Comparison of ENCODE assay signal across 9 cellular contexts in genomic region chr1:158830904-158831507, GRCh38. TPM values are rescaled to one million over a fixed set of nuclear protein-coding genes. Genes with fewer than 3 reads are reported as not detected.
DNase-seq lines count a peak whose midpoint lies in the region; ATAC-seq and TF ChIP-seq lines count a peak whose summit lies in the region.
"Had no signal": no experiment of that assay in that cellular context is flagged by ENCODE, and none has a peak within 500 bp of the region (broad histone marks: within the 10 kb centered on the region; RNA-seq: fewer than 3 reads in every experiment).

Gene MNDA (plus strand): TSS chr1:158831351. CDS start chr1:158842154, 10,803 bp downstream.

- 80 to 82% methylated on average over 5 of the region's 5 CpGs for WGBS in testis, 2 donors

- H3K4me3 ChIP-seq in testis, result peak within 1 kb of the TSS in 1 of 2 donors; percentile 22

- ATAC-seq in HG03064 (IDR thresholded peaks at IDR 0.05; ENCODE audit: low read depth, unreplicated experiment), result peak; percentile 82
- ATAC-seq in activated T-helper 17 cell treated with anti-CD3 and anti-CD28 coated beads, Interleukin-2, amount 50 U/mL, for 72 hours (replicated peaks), result no peak

- peak within 1 kb of the TSS; percentile 48 to 62 for H3K27ac ChIP-seq in testis

- no peaks in the 10 kb centered on the region for H3K4me1 ChIP-seq in testis

- CTCF ChIA-PET in activated naive CD4-positive, alpha-beta T cell treated with anti-CD3 and anti-CD28 coated beads, Interleukin-2, amount 10 ng/mL, durations not matched to agents 7 days and 5 days (lab: Charles Lee), result interaction anchor here (0.6 to 0.7 kb wide), 2 partner anchors 7 to 145 kb away, joined by 3 read pairs; no protein-coding TSS in a partner anchor

- H3K9me3 Mint-ChIP-seq in activated naive CD4-positive, alpha-beta T cell treated with anti-CD3 and anti-CD28 coated beads, Interleukin-2, amount 10 ng/mL, durations not matched to agents 7 days and 5 days, result peaks cover 15% of the 10 kb centered on the region
- H3K9me3 Mint-ChIP-seq in activated T-helper 17 cell treated with anti-CD3 and anti-CD28 coated beads, Interleukin-2, amount 50 U/mL, for 72 hours, result peaks cover 9% of the 10 kb centered on the region

- no peak for DNase-seq in activated naive CD4-positive, alpha-beta T cell treated with anti-CD3 and anti-CD28 coated beads, Interleukin-2, amount 10 ng/mL, durations not matched to agents 7 days and 5 days
- no peak for DNase-seq in activated naive CD4-positive, alpha-beta T cell treated with Interleukin-2 at 50 U/mL for 16 hours
- DNase-seq in testis (no peak), GOT3 (lab: John Stamatoyannopoulos, UW) (no peak)
- no peak for DNase-seq in activated CD4-positive, alpha-beta T cell treated with anti-CD3 and anti-CD28 coated beads, Interleukin-2, amount 50 U/mL, for 4 hours
- no peak for DNase-seq in central memory CD4-positive, alpha-beta T cell
- DNase-seq: NCI-H774 had no signal

- peak within 1 kb of the TSS; percentile 2 for H3K27ac Mint-ChIP-seq in activated naive CD4-positive, alpha-beta T cell treated with anti-CD3 and anti-CD28 coated beads, Interleukin-2, amount 10 ng/mL, durations not matched to agents 7 days and 5 days
- peak within 1 kb of the TSS; percentile 53 for H3K27ac Mint-ChIP-seq in activated T-helper 17 cell treated with anti-CD3 and anti-CD28 coated beads, Interleukin-2, amount 50 U/mL, for 72 hours

- no peak within 1 kb of the TSS for H3K4me3 Mint-ChIP-seq in activated naive CD4-positive, alpha-beta T cell treated with anti-CD3 and anti-CD28 coated beads, Interleukin-2, amount 10 ng/mL, durations not matched to agents 7 days and 5 days
- peak within 1 kb of the TSS; percentile 57 for H3K4me3 Mint-ChIP-seq in activated T-helper 17 cell treated with anti-CD3 and anti-CD28 coated beads, Interleukin-2, amount 50 U/mL, for 72 hours

- H3K27me3 Mint-ChIP-seq in activated naive CD4-positive, alpha-beta T cell treated with anti-CD3 and anti-CD28 coated beads, Interleukin-2, amount 10 ng/mL, durations not matched to agents 7 days and 5 days, result peaks cover 4% of the 10 kb centered on the region
- no peaks in the 10 kb centered on the region for H3K27me3 Mint-ChIP-seq in activated T-helper 17 cell treated with anti-CD3 and anti-CD28 coated beads, Interleukin-2, amount 50 U/mL, for 72 hours

- no peaks in the 10 kb centered on the region for H3K9me3 ChIP-seq in testis

- peaks cover 1% of the 10 kb centered on the region for H3K36me3 Mint-ChIP-seq in activated naive CD4-positive, alpha-beta T cell treated with anti-CD3 and anti-CD28 coated beads, Interleukin-2, amount 10 ng/mL, durations not matched to agents 7 days and 5 days
- H3K36me3 Mint-ChIP-seq in activated T-helper 17 cell treated with anti-CD3 and anti-CD28 coated beads, Interleukin-2, amount 50 U/mL, for 72 hours (ENCODE audit: low read depth), result no peaks in the 10 kb centered on the region

- H3K4me1 Mint-ChIP-seq in activated naive CD4-positive, alpha-beta T cell treated with anti-CD3 and anti-CD28 coated beads, Interleukin-2, amount 10 ng/mL, durations not matched to agents 7 days and 5 days, result peaks cover 2% of the 10 kb centered on the region
- peaks cover 9% of the 10 kb centered on the region for H3K4me1 Mint-ChIP-seq in activated T-helper 17 cell treated with anti-CD3 and anti-CD28 coated beads, Interleukin-2, amount 50 U/mL, for 72 hours

- TF ChIP-seq CTCF in testis (IDR thresholded peaks at IDR 0.05), result no peak

- intact Hi-C loops in testis (cut with DNase I; ENCODE audit: low total_unique reads), result no loop called here

- no peaks in the 10 kb centered on the region for H3K27me3 ChIP-seq in testis

- no peaks in the 10 kb centered on the region for H3K36me3 ChIP-seq in testis (ENCODE audit: low read depth, missing control alignments)

- TF ChIP-seq POLR2A in testis (IDR thresholded peaks at IDR 0.05), result no peak

RNA-seq across cellular contexts. Expression of gene MNDA, which starts in this region (rescaled TPM):
- total RNA-seq in activated T-helper 17 cell treated with anti-CD3 and anti-CD28 coated beads, Interleukin-2, amount 50 U/mL, for 72 hours, result not detected
- 10 to 100 TPM; 11.5 to 12.8 TPM for total RNA-seq in testis
- polyA plus RNA-seq in testis (ENCODE audit: insufficient read depth, low read depth, low replicate concordance), result 6.8 TPM

Comparison
In these comparisons a context has a peak if more than half of its experiments do, and no peak if none do; other contexts are left out.
1. RNA of gene MNDA (total RNA-seq): 11.5 to 12.8 TPM in testis; not detected in activated T-helper 17 cell treated with anti-CD3 and anti-CD28 coated beads, Interleukin-2, amount 50 U/mL, for 72 hours; every median in the first group is over 10 times any median in the second.